Comparison of ENCODE assay signal across 9 cellular contexts in genomic region chr1:2641381-2642130, GRCh38. TPM values are rescaled to one million over a fixed set of nuclear protein-coding genes. Genes with fewer than 3 reads are reported as not detected.
DNase-seq lines count a peak whose midpoint lies in the region; ATAC-seq, FAIRE-seq and TF ChIP-seq lines count a peak whose summit lies in the region.
"Had no signal": no experiment of that assay in that cellular context is flagged by ENCODE, and none has a peak within 500 bp of the region (broad histone marks: within the 10 kb centered on the region; RNA-seq: fewer than 3 reads in every experiment).

No MANE protein-coding gene starts in this region.

- H3K27ac ChIP-seq in RWPE1 = peak overlapping the region; percentile 80
- peak overlapping the region in 2 of 4 donors; percentile 81 to 84 for H3K27ac ChIP-seq in sigmoid colon

- TF ChIP-seq POLR2A in sigmoid colon (IDR thresholded peaks at IDR 0.05) (no peak), H54 (IDR thresholded peaks at IDR 0.05; ENCODE audit: low read depth, low read length) (no peak)

- POLR2A ChIA-PET in RWPE1 (lab: Yijun Ruan, JAX; ENCODE audit: low non-redundant PET) = no interaction called here

- no peaks in the 10 kb centered on the region for H3K36me3 ChIP-seq in sigmoid colon

- H3K4me3 ChIP-seq in fibroblast of mammary gland (ENCODE audit: control insufficient read depth, low read depth, low read length) = peak overlapping the region; percentile 58
- H3K4me3 ChIP-seq in sigmoid colon = peak overlapping the region in 3 of 4 donors; percentile 67 to 95 (median 91)

- H3K27me3 ChIP-seq in sigmoid colon = peaks cover 0 to 15% (median 0%) of the 10 kb centered on the region in 3 donors

- ATAC-seq in HG03039 (IDR thresholded peaks at IDR 0.05; ENCODE audit: unreplicated experiment) = no peak

- DNase-seq in GM13976 (ENCODE audit: low spot score) (peak; percentile 36), RWPE1 (ENCODE audit: low spot score) (no peak), fibroblast of mammary gland (ENCODE audit: low read depth) (no peak), sigmoid colon (no peak), H54 (ENCODE audit: insufficient read length, low spot score) (no peak), ureter (ENCODE audit: low spot score) (no peak), GDM1 (lab: John Stamatoyannopoulos, UW) (no peak)
- DNase-seq: NCI-H1092 had no signal

- in situ Hi-C loops in GM13976 (cut with MboI; ENCODE audit: low sequenced_read_pairs, unreplicated experiment) = no loop called here

- intact Hi-C loops in sigmoid colon (cut with DNase I) = loop anchor here (10.0 kb wide), 4 partner anchors 87 to 1263 kb away; partner anchors contain the start of genes C1orf174, PANK4, PEX10 and TNFRSF14

- FAIRE-seq in H54 (lab: Jason Lieb, UNC) = no peak

- no peaks in the 10 kb centered on the region for H3K9me3 ChIP-seq in sigmoid colon

- no peak for TF ChIP-seq CTCF in GM13976 (IDR thresholded peaks at IDR 0.05; ENCODE audit: borderline replicate concordance, control extremely low read depth, extremely low read depth, insufficient read depth, missing control alignments)
- TF ChIP-seq CTCF in RWPE1 (conservative IDR thresholded peaks at IDR 0.05; ENCODE audit: low read depth) = no peak
- no peak for TF ChIP-seq CTCF in fibroblast of mammary gland (conservative IDR thresholded peaks at IDR 0.05; ENCODE audit: control insufficient read depth, insufficient read depth, low read depth, low read length)
- TF ChIP-seq CTCF in sigmoid colon (IDR thresholded peaks at IDR 0.05) = no peak

- TF ChIP-seq EP300 in sigmoid colon (IDR thresholded peaks at IDR 0.05) = no peak

- CTCF ChIA-PET in RWPE1 (lab: Yijun Ruan, JAX) = no interaction called here

- 90 to 92% methylated on average over 34 of the region's 34 CpGs for WGBS in sigmoid colon, 2 donors

- H3K4me1 ChIP-seq in sigmoid colon = peaks cover 0 to 26% (median 21%) of the 10 kb centered on the region in 4 donors

RNA-seq across cellular contexts. Expression of gene MMEL1, which starts 8.7 kb away (rescaled TPM):
- 1 to 10 TPM in 2 of 4 donors, under 1 TPM in 1, not detected in 1; 0.66 to 3.4 (median 2.9) TPM for total RNA-seq in sigmoid colon
- polyA plus RNA-seq in sigmoid colon = 10 to 100 TPM in 2 of 3 donors, 1 to 10 TPM in 1; 5.0 to 37.2 (median 14.8) TPM
- total RNA-seq in ureter = 18.1 TPM

RNA-seq across cellular contexts. Expression of gene PRXL2B, which starts 55.0 kb away (rescaled TPM):
- total RNA-seq in sigmoid colon (10 to 100 TPM in 3 of 4 donors, 1 to 10 TPM in 1; 8.6 to 18.2 (median 15.3) TPM), ureter (37.1 TPM)
- polyA plus RNA-seq in sigmoid colon = 10 to 100 TPM; 28.2 to 53.2 (median 42.1) TPM
